32 cellular contexts compared by ENCODE assay signal in the genomic region with DNA sequence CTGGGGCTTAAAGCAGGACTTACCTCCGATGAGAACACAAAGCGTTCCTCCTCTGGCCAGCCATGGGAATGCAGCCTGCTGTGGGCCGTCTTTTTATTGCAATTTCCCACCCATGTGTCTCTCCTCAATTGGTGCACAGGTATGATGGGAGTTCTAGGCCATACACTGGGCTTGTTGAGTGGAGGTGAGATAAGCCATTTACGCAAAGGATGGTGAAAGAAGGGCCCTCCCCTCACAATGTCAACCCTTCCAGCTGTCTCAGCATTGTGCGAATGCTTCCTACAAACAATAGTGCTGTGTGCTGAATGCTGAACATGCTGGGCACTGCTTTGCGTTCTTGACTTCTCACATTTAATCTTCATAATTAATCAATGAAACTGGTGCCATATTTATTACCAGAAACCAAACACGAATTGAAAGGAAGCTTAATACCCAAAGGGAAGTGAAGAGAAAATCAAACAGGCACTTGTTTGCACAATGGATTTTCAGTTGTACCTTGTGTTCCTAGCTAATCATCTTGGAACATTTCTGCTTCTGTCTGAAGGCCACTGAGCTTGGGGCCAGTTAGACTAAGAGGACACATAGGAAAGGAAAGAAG. TPM values are rescaled to one million over a fixed set of nuclear protein-coding genes. Genes with fewer than 3 reads are reported as not detected.
DNase-seq lines count a peak whose midpoint lies in the region; TF ChIP-seq lines count a peak whose summit lies in the region.
"Had no signal": no experiment of that assay in that cellular context is flagged by ENCODE, and none has a peak within 500 bp of the region (broad histone marks: within the 10 kb centered on the region; RNA-seq: fewer than 3 reads in every experiment).

Gene GP2 (minus strand): TSS at position 70 of the 598 bp plus-strand sequence. CDS start 1,082 bp downstream, outside the sequence.

- TF ChIP-seq CTCF in PC-9 (conservative IDR thresholded peaks at IDR 0.05) = no peak

- POLR2A ChIA-PET in PC-9 (lab: Charles Lee; ENCODE audit: unreplicated experiment) = no interaction called here

- H3K4me2 ChIP-seq in PC-9 = no peak within 1 kb of the TSS
- H3K4me2 ChIP-seq: BLaER1 treated with 17β-estradiol and CSF1 and Interleukin-3, amounts not matched to agents 10 nM and 100 nM had no signal

- H3K27me3 ChIP-seq in PC-9 (ENCODE audit: insufficient read depth, low read depth) = peaks cover 11% of the 10 kb centered on the region; the same call in 1 of the 2 replicates
- H3K27me3 ChIP-seq: BLaER1 treated with 17β-estradiol and CSF1 and Interleukin-3, amounts not matched to agents 10 nM and 100 nM; colonic mucosa; left lung; right atrium auricular region; tibial artery had no signal

- no peak within 1 kb of the TSS for H2AFZ ChIP-seq in PC-9

- CTCF ChIA-PET in PC-9 (lab: Charles Lee) = no interaction called here

- intact Hi-C loops in PC-9 (cut with micrococcal nuclease; ENCODE audit: unreplicated experiment) = no loop called here

- H3K9me3 ChIP-seq in PC-9 (ENCODE audit: insufficient read depth, low read depth) = no peaks in the 10 kb centered on the region
- H3K9me3 ChIP-seq: BLaER1 treated with 17β-estradiol and CSF1 and Interleukin-3, amounts not matched to agents 10 nM and 100 nM; colonic mucosa; heart right ventricle; left lung; right atrium auricular region; tibial artery had no signal

- no peaks in the 10 kb centered on the region for H3K79me2 ChIP-seq in PC-9 (ENCODE audit: low read depth)

- no peaks in the 10 kb centered on the region for H3K36me3 ChIP-seq in PC-9 (ENCODE audit: low read depth)
- H3K36me3 ChIP-seq: BLaER1 treated with 17β-estradiol and CSF1 and Interleukin-3, amounts not matched to agents 10 nM and 100 nM; colonic mucosa; heart right ventricle; left lung; right atrium auricular region; tibial artery; WERI-Rb-1 had no signal

- no peaks in the 10 kb centered on the region for H3F3A ChIP-seq in PC-9 (ENCODE audit: insufficient read depth, low read depth)

- no peak within 1 kb of the TSS for H3K27ac ChIP-seq in PC-9
- H3K27ac ChIP-seq: BLaER1 treated with 17β-estradiol and CSF1 and Interleukin-3, amounts not matched to agents 10 nM and 100 nM; colonic mucosa; heart right ventricle; left lung; right atrium auricular region; SK-N-MC; tibial artery; WERI-Rb-1 had no signal

- H3K4me1 ChIP-seq in PC-9 (replicated peaks; ENCODE audit: insufficient read depth) = no peaks in the 10 kb centered on the region
- H3K4me1 ChIP-seq: BLaER1 treated with 17β-estradiol and CSF1 and Interleukin-3, amounts not matched to agents 10 nM and 100 nM; colonic mucosa; heart right ventricle; left lung; right atrium auricular region; tibial artery had no signal

- BruUV-seq in PC-9 (replicated peaks; lab: Mats Ljungman, UMichigan) = no TSS peak

- H3K4me3 ChIP-seq in PC-9 = no peak within 1 kb of the TSS
- H3K4me3 ChIP-seq: BLaER1 treated with 17β-estradiol and CSF1 and Interleukin-3, amounts not matched to agents 10 nM and 100 nM; colonic mucosa; heart right ventricle; left lung; right atrium auricular region; SK-N-MC; tibial artery had no signal

- DNase-seq in DMS153 treated with DMSO at 0.1 percent for 48 hours (lab: John Stamatoyannopoulos, UW; ENCODE audit: unreplicated experiment) = peak; percentile 52
- DNase-seq in HT-29 (ENCODE audit: low spot score) = peak; percentile 1
- DNase-seq in SHP77 treated with DMSO at 0.1 percent for 48 hours (lab: John Stamatoyannopoulos, UW) = peak; percentile 47
- peak; percentile 38 for DNase-seq in mucosa of gallbladder (ENCODE audit: low spot score)
- no peak for DNase-seq in PC-9
- DNase-seq in NOMO-1 treated with dmso at 0.1 percent for 144 hours (lab: John Stamatoyannopoulos, UW; ENCODE audit: unreplicated experiment) = no peak
- DNase-seq in middle frontal gyrus (ENCODE audit: extremely low spot score, low spot score) = no peak
- DNase-seq in foreskin melanocyte = no peak
- DNase-seq: activated CD4-positive, alpha-beta T cell treated with anti-CD3 and anti-CD28 coated beads, Interleukin-2, amount 50 U/mL, for 1 hour; activated naive CD4-positive, alpha-beta T cell treated with anti-CD3 and anti-CD28 coated beads, Interleukin-2, amount 50 U/mL, for 16 hours; Calu3; colonic mucosa; effector memory CD4-positive, alpha-beta T cell; EL; foreskin fibroblast; heart right ventricle; left lung; naive thymus-derived CD8-positive, alpha-beta T cell; NCI-H2081; NCI-H446; stimulated activated CD4-positive, alpha-beta T cell treated with anti-CD3 and anti-CD28 coated beads, Interleukin-12 subunit alpha, Interleukin-12 subunit beta, amount 100 ng/mL, for 4 hours; stimulated activated CD4-positive, alpha-beta T cell treated with anti-CD3 and anti-CD28 coated beads, Interleukin-4, amount 100 ng/mL, for 4 hours; stimulated activated naive CD4-positive, alpha-beta T cell; tibial artery; WERI-Rb-1 had no signal

- no peaks in the 10 kb centered on the region for H4K20me1 ChIP-seq in PC-9 (ENCODE audit: insufficient read depth)

- H3K9me2 ChIP-seq in PC-9 (ENCODE audit: insufficient read depth) = no peaks in the 10 kb centered on the region

RNA-seq across cellular contexts. Expression of gene GP2, which starts in this region (rescaled TPM):
- not detected in 2 replicates for total RNA-seq in HT-29 (2014; rRNA removed; shearing (Covaris generic))
- total RNA-seq in mucosa of gallbladder (558 TPM), PC-9 (2021) (not detected in 2 replicates)
- total RNA-seq: Calu3; left lung; LHCN-M2; naive thymus-derived CD8-positive, alpha-beta T cell; osteocyte; right atrium auricular region; RPMI7951; T-helper 2 cell treated with Interferon-gamma antibody and Interleukin-4, amounts not matched to agents 100 ng/mL and 5 ng/mL, for 36 hours had no signal

Comparison
In these comparisons a context has a peak if more than half of its experiments do, and no peak if none do; other contexts are left out.
1. RNA of gene GP2 (total RNA-seq): 558 TPM in mucosa of gallbladder (single experiment); not detected in HT-29 and not detected in PC-9; every median in the first group is over 100 times any median in the second.
2. Peak in DNase-seq in HT-29; RNA of the gene not detected or under 1 TPM.
3. DNase-seq: peak in DMS153 treated with DMSO at 0.1 percent for 48 hours (single experiment), SHP77 treated with DMSO at 0.1 percent for 48 hours (single experiment) and mucosa of gallbladder (single experiment); none in PC-9 (0 of 2), NOMO-1 treated with dmso at 0.1 percent for 144 hours (single experiment), middle frontal gyrus (single experiment) and foreskin melanocyte (single experiment).